In genomic region chr10:69856601-69857166, GRCh38 we compare ENCODE assay signal across 1 cellular context.
A peak's percentile ranks its signal among the peaks of the same experiment; 100 is the strongest.
TF ChIP-seq lines count a peak whose summit lies in the region.

No MANE protein-coding gene starts in this region.

TF ChIP-seq in K562, 482 proteins besides CTCF, POLR2A, EP300 and RAD21 (continued from another document):
- TF ChIP-seq CREM (IDR thresholded peaks at IDR 0.05; ENCODE audit: low read depth) = 0 out of 2 replicates have a peak, but pooled peaks have one; percentile 24
- TF ChIP-seq MBD1 (CRISPR knock-in tag; IDR thresholded peaks at IDR 0.05) = no peak
- TF ChIP-seq MEIS2 (IDR thresholded peaks at IDR 0.05; ENCODE audit: partially characterized antibody) = peak; percentile 35
- peak; percentile 47; the same call in 1 of the 2 replicates for TF ChIP-seq CTBP1 (IDR thresholded peaks at IDR 0.05; ENCODE audit: borderline replicate concordance)
- TF ChIP-seq RNF2 (IDR thresholded peaks at IDR 0.05) = peak; percentile 60; the same call in 1 of the 2 replicates
- peak; percentile 40; the same call in 1 of the 2 replicates for TF ChIP-seq ATF7 (IDR thresholded peaks at IDR 0.05)
- peak; percentile 53; the same call in 1 of the 2 replicates for TF ChIP-seq TEAD4 (IDR thresholded peaks at IDR 0.05; ENCODE audit: low read length)
- no peak for TF ChIP-seq TEAD4 (CRISPR knock-in tag; IDR thresholded peaks at IDR 0.05; ENCODE audit: borderline replicate concordance)
- no peak for TF ChIP-seq ZNF263 (CRISPR knock-in tag; IDR thresholded peaks at IDR 0.05; ENCODE audit: borderline replicate concordance)
- TF ChIP-seq BHLHE40 (IDR thresholded peaks at IDR 0.05; ENCODE audit: low read length) = peak; percentile 51; the same call in 1 of the 2 replicates
- TF ChIP-seq CEBPG (CRISPR knock-in tag; IDR thresholded peaks at IDR 0.05) = no peak
- 0 out of 4 replicates have a peak, but pooled peaks of 1 of the 2 experiments have one; percentile 32 for TF ChIP-seq CEBPG (tag; conservative IDR thresholded peaks at IDR 0.05 in 1 of 2, IDR thresholded peaks at IDR 0.05 in 1 of 2)
- TF ChIP-seq KLF1 (tag; IDR thresholded peaks at IDR 0.05) = no peak
- no peak for TF ChIP-seq HMGN3 (IDR thresholded peaks at IDR 0.05; ENCODE audit: borderline replicate concordance, extremely low read depth, insufficient read length, low read depth, low read length)
- peak; percentile 32 for TF ChIP-seq CBFA2T2 (conservative IDR thresholded peaks at IDR 0.05)
- peak; percentile 43; the same call in 1 of the 2 replicates for TF ChIP-seq ZNF76 (CRISPR knock-in tag; IDR thresholded peaks at IDR 0.05; ENCODE audit: borderline replicate concordance)
- TF ChIP-seq USF2 (CRISPR knock-in tag; IDR thresholded peaks at IDR 0.05) = no peak
- TF ChIP-seq SMAD4 (CRISPR knock-in tag; conservative IDR thresholded peaks at IDR 0.05) = peak; percentile 84
- no peak for TF ChIP-seq HOXB6 (CRISPR knock-in tag; IDR thresholded peaks at IDR 0.05; ENCODE audit: borderline replicate concordance)
- peak; percentile 68; the same call in 1 of the 2 replicates for TF ChIP-seq KLF16 (IDR thresholded peaks at IDR 0.05)
- peak; percentile 70 for TF ChIP-seq CBFA2T3 (IDR thresholded peaks at IDR 0.05)
- TF ChIP-seq PBX2 (CRISPR knock-in tag; IDR thresholded peaks at IDR 0.05; ENCODE audit: low read depth) = no peak
- TF ChIP-seq PBX2 (tag; conservative IDR thresholded peaks at IDR 0.05; ENCODE audit: low read depth) = peak; percentile 58
- TF ChIP-seq ARID1B (IDR thresholded peaks at IDR 0.05) = peak; percentile 31; the same call in 1 of the 2 replicates
- peak; percentile 28 for TF ChIP-seq CCNT2 (IDR thresholded peaks at IDR 0.05; ENCODE audit: borderline replicate concordance, extremely low read depth, insufficient read length, low read depth, low read length)
- TF ChIP-seq SOX6 (IDR thresholded peaks at IDR 0.05) = peak; percentile 22; the same call in 1 of the 2 replicates
- no peak for TF ChIP-seq NR2C2 (CRISPR knock-in tag; IDR thresholded peaks at IDR 0.05)
- peak; percentile 88 for TF ChIP-seq NR2C2 (tag; IDR thresholded peaks at IDR 0.05)
- TF ChIP-seq KDM4B (IDR thresholded peaks at IDR 0.05; ENCODE audit: borderline replicate concordance in 2 of 2, low read depth in 1 of 2) = 0 out of 4 replicates have a peak, but pooled peaks of 1 of the 2 experiments have one; percentile 32
- TF ChIP-seq FOSL1 (tag; conservative IDR thresholded peaks at IDR 0.05) = peak; percentile 34; the same call in 1 of the 2 replicates
- TF ChIP-seq ARNT (IDR thresholded peaks at IDR 0.05) = no peak
- TF ChIP-seq, protein P1, sequence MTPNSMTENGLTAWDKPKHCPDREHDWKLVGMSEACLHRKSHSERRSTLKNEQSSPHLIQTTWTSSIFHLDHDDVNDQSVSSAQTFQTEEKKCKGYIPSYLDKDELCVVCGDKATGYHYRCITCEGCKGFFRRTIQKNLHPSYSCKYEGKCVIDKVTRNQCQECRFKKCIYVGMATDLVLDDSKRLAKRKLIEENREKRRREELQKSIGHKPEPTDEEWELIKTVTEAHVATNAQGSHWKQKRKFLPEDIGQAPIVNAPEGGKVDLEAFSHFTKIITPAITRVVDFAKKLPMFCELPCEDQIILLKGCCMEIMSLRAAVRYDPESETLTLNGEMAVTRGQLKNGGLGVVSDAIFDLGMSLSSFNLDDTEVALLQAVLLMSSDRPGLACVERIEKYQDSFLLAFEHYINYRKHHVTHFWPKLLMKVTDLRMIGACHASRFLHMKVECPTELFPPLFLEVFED (CRISPR knock-in tag; conservative IDR thresholded peaks at IDR 0.05) = no peak
- TF ChIP-seq ZBTB17 (CRISPR knock-in tag; IDR thresholded peaks at IDR 0.05) = no peak
- TF ChIP-seq, protein P2, sequence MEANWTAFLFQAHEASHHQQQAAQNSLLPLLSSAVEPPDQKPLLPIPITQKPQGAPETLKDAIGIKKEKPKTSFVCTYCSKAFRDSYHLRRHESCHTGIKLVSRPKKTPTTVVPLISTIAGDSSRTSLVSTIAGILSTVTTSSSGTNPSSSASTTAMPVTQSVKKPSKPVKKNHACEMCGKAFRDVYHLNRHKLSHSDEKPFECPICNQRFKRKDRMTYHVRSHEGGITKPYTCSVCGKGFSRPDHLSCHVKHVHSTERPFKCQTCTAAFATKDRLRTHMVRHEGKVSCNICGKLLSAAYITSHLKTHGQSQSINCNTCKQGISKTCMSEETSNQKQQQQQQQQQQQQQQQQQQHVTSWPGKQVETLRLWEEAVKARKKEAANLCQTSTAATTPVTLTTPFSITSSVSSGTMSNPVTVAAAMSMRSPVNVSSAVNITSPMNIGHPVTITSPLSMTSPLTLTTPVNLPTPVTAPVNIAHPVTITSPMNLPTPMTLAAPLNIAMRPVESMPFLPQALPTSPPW (CRISPR knock-in tag; IDR thresholded peaks at IDR 0.05) = peak; percentile 65
- no peak for TF ChIP-seq NFIC (IDR thresholded peaks at IDR 0.05)
- peak; percentile 60 for TF ChIP-seq CEBPB (tag; IDR thresholded peaks at IDR 0.05)
- TF ChIP-seq, protein P3, sequence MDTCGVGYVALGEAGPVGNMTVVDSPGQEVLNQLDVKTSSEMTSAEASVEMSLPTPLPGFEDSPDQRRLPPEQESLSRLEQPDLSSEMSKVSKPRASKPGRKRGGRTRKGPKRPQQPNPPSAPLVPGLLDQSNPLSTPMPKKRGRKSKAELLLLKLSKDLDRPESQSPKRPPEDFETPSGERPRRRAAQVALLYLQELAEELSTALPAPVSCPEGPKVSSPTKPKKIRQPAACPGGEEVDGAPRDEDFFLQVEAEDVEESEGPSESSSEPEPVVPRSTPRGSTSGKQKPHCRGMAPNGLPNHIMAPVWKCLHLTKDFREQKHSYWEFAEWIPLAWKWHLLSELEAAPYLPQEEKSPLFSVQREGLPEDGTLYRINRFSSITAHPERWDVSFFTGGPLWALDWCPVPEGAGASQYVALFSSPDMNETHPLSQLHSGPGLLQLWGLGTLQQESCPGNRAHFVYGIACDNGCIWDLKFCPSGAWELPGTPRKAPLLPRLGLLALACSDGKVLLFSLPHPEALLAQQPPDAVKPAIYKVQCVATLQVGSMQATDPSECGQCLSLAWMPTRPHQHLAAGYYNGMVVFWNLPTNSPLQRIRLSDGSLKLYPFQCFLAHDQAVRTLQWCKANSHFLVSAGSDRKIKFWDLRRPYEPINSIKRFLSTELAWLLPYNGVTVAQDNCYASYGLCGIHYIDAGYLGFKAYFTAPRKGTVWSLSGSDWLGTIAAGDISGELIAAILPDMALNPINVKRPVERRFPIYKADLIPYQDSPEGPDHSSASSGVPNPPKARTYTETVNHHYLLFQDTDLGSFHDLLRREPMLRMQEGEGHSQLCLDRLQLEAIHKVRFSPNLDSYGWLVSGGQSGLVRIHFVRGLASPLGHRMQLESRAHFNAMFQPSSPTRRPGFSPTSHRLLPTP (IDR thresholded peaks at IDR 0.05; ENCODE audit: borderline replicate concordance, extremely low read depth, insufficient read length) = no peak
- TF ChIP-seq E2F3 (CRISPR knock-in tag; IDR thresholded peaks at IDR 0.05) = 0 out of 2 replicates have a peak, but pooled peaks have one; percentile 13
- peak; percentile 13; the same call in 1 of the 2 replicates for TF ChIP-seq JUND (IDR thresholded peaks at IDR 0.05; ENCODE audit: borderline replicate concordance, low read depth, low read length)
- no peak for TF ChIP-seq JUND (tag; IDR thresholded peaks at IDR 0.05; ENCODE audit: borderline replicate concordance, low read depth, low read length)
- 0 out of 2 replicates have a peak, but pooled peaks have one; percentile 20 for TF ChIP-seq ZBTB7A (IDR thresholded peaks at IDR 0.05; ENCODE audit: borderline replicate concordance, control insufficient read depth, low read depth, low read length)
- peak; percentile 79 for TF ChIP-seq GABPA (tag; conservative IDR thresholded peaks at IDR 0.05; ENCODE audit: low read depth)
- TF ChIP-seq, protein P4, sequence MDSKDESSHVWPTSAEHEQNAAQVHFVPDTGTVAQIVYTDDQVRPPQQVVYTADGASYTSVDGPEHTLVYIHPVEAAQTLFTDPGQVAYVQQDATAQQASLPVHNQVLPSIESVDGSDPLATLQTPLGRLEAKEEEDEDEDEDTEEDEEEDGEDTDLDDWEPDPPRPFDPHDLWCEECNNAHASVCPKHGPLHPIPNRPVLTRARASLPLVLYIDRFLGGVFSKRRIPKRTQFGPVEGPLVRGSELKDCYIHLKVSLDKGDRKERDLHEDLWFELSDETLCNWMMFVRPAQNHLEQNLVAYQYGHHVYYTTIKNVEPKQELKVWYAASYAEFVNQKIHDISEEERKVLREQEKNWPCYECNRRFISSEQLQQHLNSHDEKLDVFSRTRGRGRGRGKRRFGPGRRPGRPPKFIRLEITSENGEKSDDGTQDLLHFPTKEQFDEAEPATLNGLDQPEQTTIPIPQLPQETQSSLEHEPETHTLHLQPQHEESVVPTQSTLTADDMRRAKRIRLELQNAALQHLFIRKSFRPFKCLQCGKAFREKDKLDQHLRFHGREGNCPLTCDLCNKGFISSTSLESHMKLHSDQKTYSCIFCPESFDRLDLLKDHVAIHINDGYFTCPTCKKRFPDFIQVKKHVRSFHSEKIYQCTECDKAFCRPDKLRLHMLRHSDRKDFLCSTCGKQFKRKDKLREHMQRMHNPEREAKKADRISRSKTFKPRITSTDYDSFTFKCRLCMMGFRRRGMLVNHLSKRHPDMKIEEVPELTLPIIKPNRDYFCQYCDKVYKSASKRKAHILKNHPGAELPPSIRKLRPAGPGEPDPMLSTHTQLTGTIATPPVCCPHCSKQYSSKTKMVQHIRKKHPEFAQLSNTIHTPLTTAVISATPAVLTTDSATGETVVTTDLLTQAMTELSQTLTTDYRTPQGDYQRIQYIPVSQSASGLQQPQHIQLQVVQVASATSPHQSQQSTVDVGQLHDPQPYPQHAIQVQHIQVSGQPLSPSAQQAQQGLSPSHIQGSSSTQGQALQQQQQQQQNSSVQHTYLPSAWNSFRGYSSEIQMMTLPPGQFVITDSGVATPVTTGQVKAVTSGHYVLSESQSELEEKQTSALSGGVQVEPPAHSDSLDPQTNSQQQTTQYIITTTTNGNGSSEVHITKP (IDR thresholded peaks at IDR 0.05; ENCODE audit: partially characterized antibody) = peak; percentile 29
TF ChIP-seq in K562: peak in this region for 39.
